Comparison of ENCODE assay signal across 27 cellular contexts in genomic region chr11:66275984-66276612, GRCh38. TPM values are rescaled to one million over a fixed set of nuclear protein-coding genes. Genes with fewer than 3 reads are reported as not detected.
"Had no signal": no experiment of that assay in that cellular context is flagged by ENCODE, and none has a peak within 500 bp of the region (broad histone marks: within the 10 kb centered on the region; RNA-seq: fewer than 3 reads in every experiment).

No MANE protein-coding gene starts in this region.

- H3K27me3 ChIP-seq: adrenal gland, breast epithelium, MG63, SJSA1 had no signal

- H3K4me3 Mint-ChIP-seq: activated naive CD8-positive, alpha-beta T cell treated with anti-CD3 and anti-CD28 coated beads, Interleukin-2, amount 10 ng/mL, durations not matched to agents 7 days and 5 days; T-helper 2 cell treated with Interferon-gamma antibody and Interleukin-4, amounts not matched to agents 5 μg/mL and 100 μg/mL, for 36 hours had no signal

- H3K9me3 Mint-ChIP-seq: activated naive CD8-positive, alpha-beta T cell treated with anti-CD3 and anti-CD28 coated beads, Interleukin-2, amount 10 ng/mL, durations not matched to agents 7 days and 5 days; T-helper 2 cell treated with Interferon-gamma antibody and Interleukin-4, amounts not matched to agents 5 μg/mL and 100 μg/mL, for 36 hours had no signal

- ATAC-seq: activated CD8-positive, alpha-beta T cell treated with anti-CD3 and anti-CD28 coated beads, Interleukin-2, amount 10 ng/mL, durations not matched to agents 7 days and 5 days; Right ventricle myocardium inferior had no signal

- DNase-seq: activated CD4-positive, alpha-beta T cell treated with anti-CD3 and anti-CD28 coated beads for 48 hours; activated CD4-positive, alpha-beta T cell treated with anti-CD3 and anti-CD28 coated beads, Interleukin-2, amount 50 U/mL, for 4 hours; activated CD4-positive, CD25-positive, alpha-beta regulatory T cell treated with anti-CD3 and anti-CD28 coated beads, Interleukin-2, amount 50 U/mL, for 72 hours; activated CD8-positive, alpha-beta memory T cell treated with anti-CD3 and anti-CD28 coated beads, Interleukin-2, amount 50 U/mL, for 48 hours; activated CD8-positive, alpha-beta T cell treated with anti-CD3 and anti-CD28 coated beads, Interleukin-2, amount 10 ng/mL, durations not matched to agents 7 days and 5 days; activated naive CD4-positive, alpha-beta T cell treated with anti-CD3 and anti-CD28 coated beads, Interleukin-2, amount 50 U/mL, for 16 hours; activated naive CD8-positive, alpha-beta T cell treated with anti-CD3 and anti-CD28 coated beads, Interleukin-2, amount 10 ng/mL, durations not matched to agents 7 days and 5 days; activated T-cell treated with anti-CD3 and anti-CD28 coated beads, Interleukin-2, amount 50 U/mL, for 1 hour; adrenal gland; aorta; caudate nucleus; MG63; MV-4-11; NCI-H1092 treated with DMSO at 0.1 percent for 48 hours; NCI-H1417 treated with DMSO at 0.1 percent for 48 hours; NCI-H1694 treated with DMSO at 0.1 percent for 48 hours; NCI-H2029 treated with DMSO at 0.1 percent for 48 hours; NCI-H510A treated with DMSO at 0.1 percent for 48 hours; NCI-H69; NK-92 treated with Interleukin-12 subunit alpha and Interleukin-12 subunit beta, amount 100 ng/mL, for 24 hours; OCI-M1; SW 1271 had no signal

- H3K27ac ChIP-seq: adrenal gland, breast epithelium, SJSA1 had no signal

- H3K27ac Mint-ChIP-seq: T-helper 2 cell treated with Interferon-gamma antibody and Interleukin-4, amounts not matched to agents 5 μg/mL and 100 μg/mL, for 36 hours had no signal

- H3K9me3 ChIP-seq: adrenal gland, breast epithelium, MG63, SJSA1 had no signal

- H3K4me3 ChIP-seq: adrenal gland, breast epithelium, MG63, SJSA1 had no signal

RNA-seq across cellular contexts. Expression of gene CNIH2, which starts 1.9 kb away (rescaled TPM):
- total RNA-seq: Right ventricle myocardium inferior had no signal

RNA-seq across cellular contexts. Expression of gene TMEM151A, which starts 15.6 kb away (rescaled TPM):
- total RNA-seq: activated CD8-positive, alpha-beta T cell treated with anti-CD3 and anti-CD28 coated beads, Interleukin-2, amount 10 ng/mL, durations not matched to agents 7 days and 5 days; activated naive CD8-positive, alpha-beta T cell treated with anti-CD3 and anti-CD28 coated beads, Interleukin-2, amount 10 ng/mL, durations not matched to agents 7 days and 5 days; T-helper 1 cell treated with Interleukin-12 subunit alpha and Interleukin-12 subunit beta and Interleukin-4 antibody, amounts not matched to agents 30 ng/mL and 1 ng/mL, for 36 hours had no signal
- polyA plus RNA-seq: aorta had no signal
